8 cellular contexts compared by ENCODE assay signal in the genomic region with DNA sequence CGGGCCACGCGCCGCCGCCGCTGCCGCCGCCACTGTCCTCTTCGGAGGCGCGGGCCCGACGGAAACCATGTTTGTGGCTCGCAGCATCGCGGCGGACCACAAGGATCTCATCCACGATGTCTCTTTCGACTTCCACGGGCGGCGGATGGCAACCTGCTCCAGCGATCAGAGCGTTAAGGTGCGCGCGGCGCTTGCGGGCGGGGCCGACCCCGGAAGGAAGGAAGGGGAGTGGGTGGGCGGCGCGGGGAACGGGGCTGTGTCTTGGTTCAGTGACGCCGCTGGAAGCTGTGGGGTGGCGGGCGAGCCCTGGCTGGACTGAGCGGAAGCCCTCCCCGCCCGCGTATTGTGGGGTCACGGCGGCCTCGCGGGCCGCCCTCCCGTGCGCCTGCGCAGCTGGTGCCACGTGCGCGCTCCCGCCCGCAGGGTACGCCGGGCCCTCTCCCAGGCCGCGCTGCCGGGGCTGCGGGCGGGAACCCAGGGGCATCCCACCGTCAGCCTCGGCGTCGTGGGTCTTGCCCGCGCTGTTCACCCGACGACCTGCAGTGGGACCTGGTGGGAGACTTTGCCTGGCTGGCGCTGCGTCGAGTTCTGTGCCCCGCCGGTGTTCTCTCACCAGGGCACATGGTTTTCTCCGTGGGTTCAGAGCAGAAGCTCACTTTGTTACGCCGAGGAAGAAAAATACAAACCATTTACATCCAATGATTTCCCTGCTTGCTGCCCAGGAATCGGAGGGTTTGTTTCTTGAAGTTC.
DNase-seq lines count a peak whose midpoint lies in the region; ATAC-seq and TF ChIP-seq lines count a peak whose summit lies in the region.

No MANE protein-coding gene starts in this region.

- peak; percentile 39 for ATAC-seq in GM18508 (IDR thresholded peaks at IDR 0.05; ENCODE audit: insufficient read depth, unreplicated experiment)
- peak; percentile 66 for ATAC-seq in HG02943 (IDR thresholded peaks at IDR 0.05; ENCODE audit: low read depth, unreplicated experiment)

- DNase-seq in NCI-H2029 treated with DMSO at 0.1 percent for 48 hours (lab: John Stamatoyannopoulos, UW) = peak; percentile 30
- DNase-seq in T1000 (lab: John Stamatoyannopoulos, UW) = peak; percentile 80
- peak; percentile 97 for DNase-seq in astrocyte of the hippocampus (ENCODE audit: low read depth, low spot score)
- DNase-seq in hypothalamus (lab: John Stamatoyannopoulos, UW) = peak; percentile 53 to 98 (median 90)
- peak; percentile 67 for DNase-seq in retinal pigment epithelial cell (ENCODE audit: low read depth)
- no peak for DNase-seq in ecto neural progenitor cell (ENCODE audit: low spot score)

- TF ChIP-seq CTCF in retinal pigment epithelial cell (conservative IDR thresholded peaks at IDR 0.05; ENCODE audit: low read depth, low read length) = no peak

- peak overlapping the region; percentile 64 for H3K4me3 ChIP-seq in retinal pigment epithelial cell (ENCODE audit: low read length)
